ENCODE assay signal across 2 cellular contexts in genomic region chr17:2537579-2537978, GRCh38.
TF ChIP-seq lines count a peak whose summit lies in the region.

No MANE protein-coding gene starts in this region.

TF ChIP-seq in K562, 482 proteins besides CTCF, POLR2A, EP300 and RAD21:
- TF ChIP-seq NFIC (IDR thresholded peaks at IDR 0.05) = 0 out of 2 replicates have a peak, but pooled peaks have one; percentile 14

TF ChIP-seq in HepG2, 621 proteins besides CTCF, POLR2A, EP300 and RAD21:
- TF ChIP-seq, protein P1, sequence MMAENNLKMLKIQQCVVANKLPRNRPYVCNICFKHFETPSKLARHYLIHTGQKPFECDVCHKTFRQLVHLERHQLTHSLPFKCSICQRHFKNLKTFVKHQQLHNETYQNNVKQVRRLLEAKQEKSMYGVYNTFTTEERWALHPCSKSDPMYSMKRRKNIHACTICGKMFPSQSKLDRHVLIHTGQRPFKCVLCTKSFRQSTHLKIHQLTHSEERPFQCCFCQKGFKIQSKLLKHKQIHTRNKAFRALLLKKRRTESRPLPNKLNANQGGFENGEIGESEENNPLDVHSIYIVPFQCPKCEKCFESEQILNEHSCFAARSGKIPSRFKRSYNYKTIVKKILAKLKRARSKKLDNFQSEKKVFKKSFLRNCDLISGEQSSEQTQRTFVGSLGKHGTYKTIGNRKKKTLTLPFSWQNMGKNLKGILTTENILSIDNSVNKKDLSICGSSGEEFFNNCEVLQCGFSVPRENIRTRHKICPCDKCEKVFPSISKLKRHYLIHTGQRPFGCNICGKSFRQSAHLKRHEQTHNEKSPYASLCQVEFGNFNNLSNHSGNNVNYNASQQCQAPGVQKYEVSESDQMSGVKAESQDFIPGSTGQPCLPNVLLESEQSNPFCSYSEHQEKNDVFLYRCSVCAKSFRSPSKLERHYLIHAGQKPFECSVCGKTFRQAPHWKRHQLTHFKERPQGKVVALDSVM (CRISPR knock-in tag; IDR thresholded peaks at IDR 0.05) = 0 out of 2 replicates have a peak, but pooled peaks have one; percentile 12
- peak; percentile 67 for TF ChIP-seq ZNF121 (CRISPR knock-in tag; IDR thresholded peaks at IDR 0.05)
- 0 out of 2 replicates have a peak, but pooled peaks have one; percentile 32 for TF ChIP-seq ZNF292 (CRISPR knock-in tag; IDR thresholded peaks at IDR 0.05; ENCODE audit: borderline replicate concordance, low read depth)
- 0 out of 2 replicates have a peak, but pooled peaks have one; percentile 21 for TF ChIP-seq ZMYM3 (CRISPR knock-in tag; IDR thresholded peaks at IDR 0.05)
- peak; percentile 23 for TF ChIP-seq TEAD3 (CRISPR knock-in tag; optimal IDR thresholded peaks at IDR 0.05; ENCODE audit: borderline replicate concordance)
